In the genomic region with DNA sequence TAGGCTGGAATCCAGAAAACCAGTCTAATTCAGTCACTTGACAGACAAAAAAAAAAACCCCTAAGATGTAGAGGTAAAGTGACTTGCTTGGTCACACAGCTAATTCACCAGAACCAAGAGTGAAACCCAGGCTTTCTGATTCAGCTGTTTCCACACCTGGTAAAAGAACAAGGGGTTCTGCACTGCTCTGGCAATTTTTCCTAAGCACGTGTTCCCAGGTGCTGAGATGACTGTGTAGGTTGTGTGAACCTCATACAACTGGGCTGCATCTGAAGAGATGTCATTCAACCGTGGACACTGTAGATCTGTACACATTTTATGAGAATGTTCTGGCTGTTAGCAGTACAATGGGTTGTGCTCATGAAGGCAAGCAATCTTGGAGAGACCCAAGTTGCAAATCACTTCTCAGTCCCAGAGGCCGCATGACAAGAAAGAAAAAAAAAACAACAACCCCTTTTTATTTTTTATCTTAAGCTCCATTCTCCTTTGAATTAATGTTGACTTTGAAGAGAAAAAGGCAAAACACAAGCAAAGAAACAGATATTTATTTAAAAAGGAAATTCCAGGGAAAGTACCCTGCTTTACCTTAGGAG, we compare ENCODE assay signal across 10 cellular contexts.
DNase-seq lines count a peak whose midpoint lies in the region; ATAC-seq and TF ChIP-seq lines count a peak whose summit lies in the region.
"Had no signal": no experiment of that assay in that cellular context is flagged by ENCODE, and none has a peak within 500 bp of the region (broad histone marks: within the 10 kb centered on the region; RNA-seq: fewer than 3 reads in every experiment).

No MANE protein-coding gene starts in this region.

- WGBS in thyroid gland, 2 donors: 27 to 40% methylated on average over 3 of the region's 3 CpGs

- H3K36me3 ChIP-seq in thyroid gland: no peaks in the 10 kb centered on the region
- H3K36me3 ChIP-seq in HAP-1 (replicated peaks): no peaks in the 10 kb centered on the region
- no peaks in the 10 kb centered on the region for H3K36me3 ChIP-seq in colonic mucosa

- TF ChIP-seq POLR2A in thyroid gland (IDR thresholded peaks at IDR 0.05): peak in 1 of 2 donors; percentile 13

- peak; percentile 82 for ATAC-seq in HG03045 (IDR thresholded peaks at IDR 0.05; ENCODE audit: unreplicated experiment)

- no peak for TF ChIP-seq CTCF in thyroid gland (IDR thresholded peaks at IDR 0.05)
- no peak for TF ChIP-seq CTCF in colonic mucosa (IDR thresholded peaks at IDR 0.05)

- no peaks in the 10 kb centered on the region for H3K27me3 ChIP-seq in thyroid gland
- H3K27me3 ChIP-seq in HAP-1 (ENCODE audit: low read depth): no peaks in the 10 kb centered on the region
- no peaks in the 10 kb centered on the region for H3K27me3 ChIP-seq in colonic mucosa
- H3K27me3 ChIP-seq: upper lobe of left lung had no signal

- peak; percentile 38 for DNase-seq in activated naive CD4-positive, alpha-beta T cell treated with Interleukin-2 at 50 U/mL for 16 hours
- no peak for DNase-seq in activated naive CD4-positive, alpha-beta T cell (lab: John Stamatoyannopoulos, UW)
- peak; percentile 54 to 65 for DNase-seq in activated T-cell treated with anti-CD3 and anti-CD28 coated beads, Interleukin-2, amount 50 U/mL, for 48 hours
- peak; percentile 84 to 90 for DNase-seq in thyroid gland
- DNase-seq in NCI-H774 (lab: John Stamatoyannopoulos, UW): no peak
- no peak for DNase-seq in HAP-1 (ENCODE audit: low spot score in 2 of 2)
- DNase-seq in colonic mucosa: no peak
- DNase-seq: upper lobe of left lung had no signal

- H3K4me3 ChIP-seq in thyroid gland (replicated peaks in 1 of 3): no peak overlapping the region
- H3K4me3 ChIP-seq in HAP-1: no peak overlapping the region
- H3K4me3 ChIP-seq in colonic mucosa: no peak overlapping the region
- H3K4me3 ChIP-seq: upper lobe of left lung had no signal

- H3K4me1 ChIP-seq in thyroid gland (peaks cover 16 to 19% of the 10 kb centered on the region in 2 donors), HAP-1 (peaks cover 8% of the 10 kb centered on the region), colonic mucosa (no peaks in the 10 kb centered on the region)

- H3K27ac ChIP-seq in thyroid gland (peak overlapping the region; percentile 70 to 85 (median 81)), colonic mucosa (no peak overlapping the region)
- H3K27ac ChIP-seq: C4-2B, upper lobe of left lung had no signal

- H3K9me3 ChIP-seq in thyroid gland: no peaks in the 10 kb centered on the region
- H3K9me3 ChIP-seq in HAP-1: no peaks in the 10 kb centered on the region
- H3K9me3 ChIP-seq in colonic mucosa: no peaks in the 10 kb centered on the region
- H3K9me3 ChIP-seq: upper lobe of left lung had no signal

- in situ Hi-C loops in HAP-1 (cut with MboI; ENCODE audit: low sequenced_read_pairs): no loop called here

- no peak overlapping the region for H3K9ac ChIP-seq in colonic mucosa (ENCODE audit: low read depth in 2 of 2, low read length in 2 of 2)

- intact Hi-C loops in thyroid gland (cut with DNase I) (no loop called here), colonic mucosa (cut with DNase I) (no loop called here)

Comparison
In these comparisons a context has a peak if more than half of its experiments do, and no peak if none do; other contexts are left out.
1. DNase-seq: peak in activated naive CD4-positive, alpha-beta T cell treated with Interleukin-2 at 50 U/mL for 16 hours (single experiment), activated T-cell treated with anti-CD3 and anti-CD28 coated beads, Interleukin-2, amount 50 U/mL, for 48 hours (2 of 2) and thyroid gland (2 of 2); none in activated naive CD4-positive, alpha-beta T cell (0 of 4), NCI-H774 (single experiment), HAP-1 (0 of 2) and colonic mucosa (single experiment).